8 cellular contexts compared by ENCODE assay signal in the genomic region with DNA sequence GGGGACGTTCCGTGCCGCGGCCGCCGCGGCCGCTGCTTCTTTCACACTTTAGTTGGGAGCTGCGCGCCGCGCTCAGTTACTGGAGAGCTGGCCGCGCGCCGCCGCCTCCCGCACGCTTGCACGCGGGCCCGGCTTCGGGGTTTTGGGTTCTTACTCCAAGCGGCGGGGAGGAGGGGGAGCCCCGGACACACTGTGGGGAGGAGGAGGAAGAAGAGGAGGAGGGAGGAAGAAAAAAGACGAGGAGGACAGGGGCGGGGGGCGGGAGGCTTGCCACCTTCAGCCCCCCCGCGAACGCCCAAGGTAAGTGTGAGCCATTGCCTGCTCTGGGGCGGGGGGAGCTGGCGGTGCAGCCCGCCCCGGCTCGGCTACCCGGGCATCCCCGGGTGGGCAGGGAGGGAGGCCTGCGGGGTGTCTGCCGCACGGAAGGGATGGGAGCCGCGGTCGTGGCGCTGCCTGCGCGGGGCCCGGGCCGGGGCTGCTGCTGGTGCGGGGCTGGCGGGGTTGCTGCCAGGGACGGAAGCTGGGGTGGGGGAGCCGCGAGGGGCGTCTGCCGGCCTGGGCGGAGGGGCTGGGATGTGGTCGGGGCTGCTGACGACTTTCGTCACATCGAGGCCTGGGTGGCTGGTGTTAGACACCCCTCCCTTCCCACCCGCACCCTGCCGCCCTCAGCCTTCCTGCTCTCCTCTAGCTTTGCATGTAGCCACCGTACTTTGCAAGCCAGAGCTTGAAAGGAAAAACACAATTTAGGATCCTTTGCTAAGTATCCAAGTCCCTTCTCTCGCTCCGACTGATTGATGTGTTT. TPM values are rescaled to one million over a fixed set of nuclear protein-coding genes. Genes with fewer than 3 reads are reported as not detected.
A peak's percentile ranks its signal among the peaks of the same experiment; 100 is the strongest.
DNase-seq lines count a peak whose midpoint lies in the region; ATAC-seq and TF ChIP-seq lines count a peak whose summit lies in the region.

No MANE protein-coding gene starts in this region.

- peak overlapping the region; percentile 51 for H2AFZ ChIP-seq in neural progenitor cell (replicated peaks)

- TF ChIP-seq CTCF in AG04449 (IDR thresholded peaks at IDR 0.05; ENCODE audit: insufficient read depth, low read length, missing control alignments): no peak
- no peak for TF ChIP-seq CTCF in fibroblast of pulmonary artery (IDR thresholded peaks at IDR 0.05; ENCODE audit: low read length, missing control alignments)
- no peak for TF ChIP-seq CTCF in neural progenitor cell (IDR thresholded peaks at IDR 0.05)

- H3K4me3 ChIP-seq in AG04449 (ENCODE audit: low read depth, low read length): peak overlapping the region; percentile 71
- H3K4me3 ChIP-seq in fibroblast of pulmonary artery (replicated peaks; ENCODE audit: low read depth, low read length): peak overlapping the region; percentile 67
- H3K4me3 ChIP-seq in neural progenitor cell: peak overlapping the region; percentile 84

- no peak for DNase-seq in AG04449 (ENCODE audit: low read depth, low spot score)
- peak; percentile 9 for DNase-seq in NAMALWA (ENCODE audit: low spot score)
- DNase-seq in activated T-cell treated with anti-CD3 and anti-CD28 coated beads, Interleukin-2, amount 50 U/mL, for 4 hours: peak; percentile 15
- peak; percentile 36 for DNase-seq in fibroblast of pulmonary artery (ENCODE audit: low read depth)
- DNase-seq in neural progenitor cell (ENCODE audit: low spot score): peak; percentile 60
- DNase-seq in ureter (ENCODE audit: low spot score): peak; percentile 61

- POLR2A ChIA-PET in AG04449 (lab: Yijun Ruan, JAX): interaction anchor here (0.6 to 1.1 kb wide), 3 partner anchors 21 to 127 kb away, joined by 3 read pairs; no protein-coding TSS in a partner anchor

- peak overlapping the region; percentile 79 for H3K9ac ChIP-seq in neural progenitor cell

- peaks cover 55% of the 10 kb centered on the region for H3K27me3 Mint-ChIP-seq in activated T-cell treated with anti-CD3 and anti-CD28 coated beads, Interleukin-2, amount 50 U/mL, for 4 hours (ENCODE audit: low read depth)
- H3K27me3 Mint-ChIP-seq in neural progenitor cell (ENCODE audit: insufficient read depth, low read depth): no peaks in the 10 kb centered on the region

- peaks cover 17% of the 10 kb centered on the region for H3K4me1 Mint-ChIP-seq in activated T-cell treated with anti-CD3 and anti-CD28 coated beads, Interleukin-2, amount 50 U/mL, for 4 hours (ENCODE audit: low read depth)
- peaks cover 28% of the 10 kb centered on the region for H3K4me1 Mint-ChIP-seq in neural progenitor cell

- H4K20me1 ChIP-seq in neural progenitor cell (ENCODE audit: low read depth): peaks cover 47% of the 10 kb centered on the region

- no peaks in the 10 kb centered on the region for H3K27me3 ChIP-seq in neural progenitor cell

- peaks cover 27% of the 10 kb centered on the region for H3F3A ChIP-seq in neural progenitor cell (ENCODE audit: low read depth)

- peak overlapping the region; percentile 79 for H3K4me3 Mint-ChIP-seq in activated T-cell treated with anti-CD3 and anti-CD28 coated beads, Interleukin-2, amount 50 U/mL, for 4 hours
- peak overlapping the region; percentile 94 for H3K4me3 Mint-ChIP-seq in neural progenitor cell

- H3K4me2 ChIP-seq in neural progenitor cell: peak overlapping the region; percentile 91

- H3K9me3 ChIP-seq in neural progenitor cell (ENCODE audit: low read depth): no peaks in the 10 kb centered on the region

- no peaks in the 10 kb centered on the region for H3K36me3 Mint-ChIP-seq in activated T-cell treated with anti-CD3 and anti-CD28 coated beads, Interleukin-2, amount 50 U/mL, for 4 hours (ENCODE audit: insufficient read depth)
- peaks cover 2% of the 10 kb centered on the region for H3K36me3 Mint-ChIP-seq in neural progenitor cell

- peak overlapping the region; percentile 16 for H3K27ac Mint-ChIP-seq in neural progenitor cell

- H3K9me3 Mint-ChIP-seq in activated T-cell treated with anti-CD3 and anti-CD28 coated beads, Interleukin-2, amount 50 U/mL, for 4 hours: no peaks in the 10 kb centered on the region
- peaks cover 3% of the 10 kb centered on the region for H3K9me3 Mint-ChIP-seq in neural progenitor cell

- CTCF ChIA-PET in AG04449 (lab: Yijun Ruan, JAX): interaction anchor here (0.9 to 1.6 kb wide), 7 partner anchors 8 to 304 kb away, joined by 3 to 6 read pairs (median 3); no protein-coding TSS in a partner anchor

- ATAC-seq in GM19035 (IDR thresholded peaks at IDR 0.05; ENCODE audit: unreplicated experiment): peak; percentile 36
- peak; percentile 35 to 39 for ATAC-seq in activated T-cell treated with anti-CD3 and anti-CD28 coated beads, Interleukin-2, amount 50 U/mL, for 4 hours
- ATAC-seq in GM21367 (IDR thresholded peaks at IDR 0.05; ENCODE audit: unreplicated experiment): no peak

- peak overlapping the region; percentile 96 for H3K27ac ChIP-seq in neural progenitor cell

- no peaks in the 10 kb centered on the region for H3K36me3 ChIP-seq in neural progenitor cell

- H3K79me2 ChIP-seq in neural progenitor cell (ENCODE audit: low read depth): peaks cover 62% of the 10 kb centered on the region

- peaks cover 62% of the 10 kb centered on the region for H3K4me1 ChIP-seq in neural progenitor cell

RNA-seq across cellular contexts. Expression of gene C1orf21, which starts 0.4 kb away (rescaled TPM):
- 1 to 10 TPM in 1 of 3 donors, under 1 TPM in 2; 0.53 to 1.7 (median 0.90) TPM for total RNA-seq in activated T-cell treated with anti-CD3 and anti-CD28 coated beads, Interleukin-2, amount 50 U/mL, for 4 hours
- 66.4 and 117 TPM in 2 replicates for total RNA-seq in neural progenitor cell (ENCODE audit: low replicate concordance)
- total RNA-seq in ureter: 83.6 TPM

Comparison
In these comparisons a context has a peak if more than half of its experiments do, and no peak if none do; other contexts are left out.
1. RNA of gene C1orf21, which starts 0.4 kb away (total RNA-seq): 66.4 to 117 TPM in neural progenitor cell and 83.6 TPM in ureter (single experiment); 0.53 to 1.7 TPM in activated T-cell treated with anti-CD3 and anti-CD28 coated beads, Interleukin-2, amount 50 U/mL, for 4 hours; every median in the first group is over 10 times any median in the second.
2. Peak in every context shown above with its lines, with median percentiles within 50 percentile points of each other: H3K4me3 ChIP-seq.